In genomic region chr13:21139374-21139773, GRCh38 we compare ENCODE assay signal across 8 cellular contexts. TPM values are rescaled to one million over a fixed set of nuclear protein-coding genes. Genes with fewer than 3 reads are reported as not detected.
A peak's percentile ranks its signal among the peaks of the same experiment; 100 is the strongest.
DNase-seq lines count a peak whose midpoint lies in the region; TF ChIP-seq lines count a peak whose summit lies in the region.

No MANE protein-coding gene starts in this region.

- no peak for TF ChIP-seq EP300 in esophagus muscularis mucosa (IDR thresholded peaks at IDR 0.05)

- H3K4me1 ChIP-seq in ES-I3 (ENCODE audit: insufficient read depth, low read length) (no peaks in the 10 kb centered on the region), Peyer's patch (peaks cover 0 to 26% (median 13%) of the 10 kb centered on the region in 4 donors), esophagus muscularis mucosa (peaks cover 30 to 44% (median 35%) of the 10 kb centered on the region in 4 donors), prostate gland (replicated peaks) (peaks cover 4% of the 10 kb centered on the region)

- TF ChIP-seq POLR2A in Peyer's patch (IDR thresholded peaks at IDR 0.05), result no peak
- no peak for TF ChIP-seq POLR2A in esophagus muscularis mucosa (IDR thresholded peaks at IDR 0.05; ENCODE audit: low read depth)
- no peak for TF ChIP-seq POLR2A in prostate gland (IDR thresholded peaks at IDR 0.05)

- intact Hi-C loops in esophagus muscularis mucosa (cut with DNase I) (no loop called here), prostate gland (cut with DNase I) (no loop called here)

- H3K36me3 ChIP-seq in ES-I3 (ENCODE audit: insufficient read depth, low read length), result peaks cover 12% of the 10 kb centered on the region; the same call in 1 of the 2 replicates
- peaks cover 0 to 6% (median 0%) of the 10 kb centered on the region in 3 donors for H3K36me3 ChIP-seq in Peyer's patch
- peaks cover 0 to 19% (median 5%) of the 10 kb centered on the region in 4 donors for H3K36me3 ChIP-seq in esophagus muscularis mucosa
- no peaks in the 10 kb centered on the region for H3K36me3 ChIP-seq in prostate gland

- H3K27me3 ChIP-seq in Peyer's patch (no peaks in the 10 kb centered on the region), esophagus muscularis mucosa (no peaks in the 10 kb centered on the region), prostate gland (replicated peaks; ENCODE audit: insufficient read depth) (no peaks in the 10 kb centered on the region)

- H3K27ac ChIP-seq in Peyer's patch (peak overlapping the region; percentile 78 to 86 (median 82)), esophagus muscularis mucosa (replicated peaks in 1 of 4) (peak overlapping the region; percentile 80 to 92 (median 87)), prostate gland (peak overlapping the region; percentile 89 to 91)

- peak overlapping the region; percentile 83; the same call in 1 of the 2 replicates for H3K9ac ChIP-seq in ES-I3 (ENCODE audit: low read depth, low read length)

- H3K4me3 ChIP-seq in Peyer's patch (peak overlapping the region in 3 of 4 donors; percentile 60 to 82 (median 81)), esophagus muscularis mucosa (peak overlapping the region; percentile 82 to 91 (median 88)), prostate gland (peak overlapping the region in 1 of 2 donors; percentile 84)

- TF ChIP-seq CTCF in Peyer's patch (IDR thresholded peaks at IDR 0.05), result no peak
- no peak for TF ChIP-seq CTCF in esophagus muscularis mucosa (IDR thresholded peaks at IDR 0.05)
- no peak for TF ChIP-seq CTCF in prostate gland (IDR thresholded peaks at IDR 0.05)

- 91% methylated on average over 12 of the region's 12 CpGs for WGBS in esophagus muscularis mucosa
- 93% methylated on average over 12 of the region's 12 CpGs for WGBS in prostate gland

- DNase-seq in Peyer's patch (no peak), esophagus muscularis mucosa (ENCODE audit: extremely low spot score) (peak; percentile 68), prostate gland (ENCODE audit: low spot score) (no peak), cerebellar nuclear complex (lab: John Stamatoyannopoulos, UW) (no peak), epidermal melanocyte (ENCODE audit: insufficient read length, low spot score) (no peak), SKM-1 (lab: John Stamatoyannopoulos, UW; ENCODE audit: unreplicated experiment) (no peak)
- no peak for DNase-seq in stimulated activated naive CD4-positive, alpha-beta T cell treated with Interleukin-2 at 50 U/mL for 16 hours (lab: John Stamatoyannopoulos, UW)

- H3K9me3 ChIP-seq in ES-I3 (ENCODE audit: control insufficient read depth, insufficient read depth, low read length) (no peaks in the 10 kb centered on the region), Peyer's patch (no peaks in the 10 kb centered on the region), esophagus muscularis mucosa (no peaks in the 10 kb centered on the region), prostate gland (no peaks in the 10 kb centered on the region)

RNA-seq across cellular contexts. Expression of gene SAP18, which starts 0.5 kb away (rescaled TPM):
- total RNA-seq in Peyer's patch (10 to 100 TPM; 38.4 to 49.5 (median 44.2) TPM), esophagus muscularis mucosa (10 to 100 TPM; 55.3 to 63.8 (median 57.0) TPM), prostate gland (10 to 100 TPM; 84.5 to 84.6 TPM)

RNA-seq across cellular contexts. Expression of gene SKA3, which starts 37.0 kb away (rescaled TPM):
- total RNA-seq in Peyer's patch (1 to 10 TPM; 1.1 to 6.6 (median 1.4) TPM), esophagus muscularis mucosa (under 1 TPM in 3 of 4 donors, not detected in 1; 0.23 to 0.83 (median 0.66) TPM), prostate gland (1 to 10 TPM in 1 of 2 donors, under 1 TPM in 1; 0.59 to 4.3 TPM)

RNA-seq across cellular contexts. Expression of gene MRPL57, which starts 37.1 kb away (rescaled TPM):
- total RNA-seq in Peyer's patch (10 to 100 TPM; 10.1 to 24.3 (median 15.5) TPM), esophagus muscularis mucosa (10 to 100 TPM; 28.0 to 48.2 (median 32.1) TPM), prostate gland (10 to 100 TPM; 51.5 to 89.6 TPM)
